In the genomic region with DNA sequence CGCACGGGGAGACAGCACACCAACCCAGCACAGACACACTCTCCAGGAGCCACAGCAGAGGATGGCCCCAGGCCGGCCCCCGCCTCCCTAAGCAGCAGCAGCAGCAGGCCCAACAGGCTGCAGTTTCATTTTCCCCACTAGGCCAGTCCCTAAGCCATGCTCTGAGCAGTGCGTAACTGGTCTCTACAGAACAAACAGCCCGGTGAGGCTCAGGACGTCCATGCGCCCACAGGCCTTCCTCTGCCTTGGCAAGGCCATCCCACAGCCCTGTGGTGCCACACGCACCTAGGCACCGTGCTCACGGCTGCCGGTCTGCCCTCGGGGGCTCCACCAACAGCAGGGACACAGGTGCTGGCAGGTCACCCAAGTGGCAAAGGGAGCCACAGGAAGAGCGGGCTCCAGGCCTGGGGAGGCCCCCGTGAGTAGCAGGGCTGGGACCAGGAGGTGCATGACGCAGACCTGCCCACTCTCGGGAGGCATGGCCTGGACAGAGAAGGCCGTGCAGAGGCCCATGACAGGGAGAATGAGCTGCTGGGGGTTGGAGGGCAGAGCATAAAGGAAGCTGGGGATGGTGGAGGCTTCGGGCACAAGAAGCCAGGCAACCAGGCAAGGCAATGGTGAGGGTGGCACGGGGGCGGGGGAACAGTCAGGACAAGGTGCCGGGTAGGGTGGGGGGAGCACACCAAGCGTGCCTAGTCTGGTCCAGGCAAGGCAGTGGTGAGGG, we compare ENCODE assay signal across 1 cellular context.
TF ChIP-seq lines count a peak whose summit lies in the region.

No MANE protein-coding gene starts in this region.

TF ChIP-seq in WTC11, 78 proteins besides CTCF, POLR2A, EP300 and RAD21 (continued from another document):
- TF ChIP-seq, protein P1, sequence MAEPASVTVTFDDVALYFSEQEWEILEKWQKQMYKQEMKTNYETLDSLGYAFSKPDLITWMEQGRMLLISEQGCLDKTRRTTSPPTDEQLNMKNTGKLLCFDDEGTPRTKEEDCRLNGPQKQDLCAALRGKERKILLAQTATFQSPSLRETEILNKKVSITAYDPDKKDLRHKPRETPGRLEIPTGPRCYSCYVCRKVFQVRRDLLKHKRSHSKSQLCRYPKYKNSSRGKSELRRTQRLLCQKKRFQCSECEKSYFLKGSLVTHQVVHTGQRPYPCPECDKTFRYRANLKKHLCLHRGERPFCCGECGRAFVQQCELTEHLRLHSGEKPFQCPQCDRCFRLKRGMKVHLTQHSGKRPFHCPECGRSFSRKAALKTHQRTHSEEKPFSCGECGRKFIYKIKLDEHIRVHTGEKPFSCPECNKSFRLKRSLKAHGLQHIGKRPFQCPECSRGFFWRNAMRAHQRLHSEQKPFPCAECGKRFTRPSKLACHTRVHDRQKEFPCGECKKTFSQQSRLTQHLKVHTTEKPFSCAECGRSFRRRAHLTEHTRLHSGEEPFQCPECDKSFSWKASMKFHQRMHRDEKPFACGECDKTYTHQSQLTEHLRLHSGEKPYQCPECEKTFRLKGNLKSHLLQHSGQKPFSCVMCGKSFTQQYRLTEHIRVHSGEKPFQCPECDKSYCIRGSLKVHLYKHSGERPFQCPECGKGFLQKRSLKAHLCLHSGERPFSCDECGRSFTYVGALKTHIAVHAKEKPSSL (CRISPR knock-in tag; conservative IDR thresholded peaks at IDR 0.05): no peak
- TF ChIP-seq ZSCAN18 (CRISPR knock-in tag; IDR thresholded peaks at IDR 0.05) (no peak), ZNF671 (CRISPR knock-in tag; IDR thresholded peaks at IDR 0.05) (no peak), ZNF423 (CRISPR knock-in tag; IDR thresholded peaks at IDR 0.05) (no peak), USF1 (CRISPR knock-in tag; IDR thresholded peaks at IDR 0.05) (no peak), CREM (CRISPR knock-in tag; IDR thresholded peaks at IDR 0.05) (no peak), NFATC4 (CRISPR knock-in tag; IDR thresholded peaks at IDR 0.05) (no peak), ATF3 (CRISPR knock-in tag; conservative IDR thresholded peaks at IDR 0.05) (no peak), NR2C2 (CRISPR knock-in tag; IDR thresholded peaks at IDR 0.05) (no peak)
- TF ChIP-seq, protein P2, sequence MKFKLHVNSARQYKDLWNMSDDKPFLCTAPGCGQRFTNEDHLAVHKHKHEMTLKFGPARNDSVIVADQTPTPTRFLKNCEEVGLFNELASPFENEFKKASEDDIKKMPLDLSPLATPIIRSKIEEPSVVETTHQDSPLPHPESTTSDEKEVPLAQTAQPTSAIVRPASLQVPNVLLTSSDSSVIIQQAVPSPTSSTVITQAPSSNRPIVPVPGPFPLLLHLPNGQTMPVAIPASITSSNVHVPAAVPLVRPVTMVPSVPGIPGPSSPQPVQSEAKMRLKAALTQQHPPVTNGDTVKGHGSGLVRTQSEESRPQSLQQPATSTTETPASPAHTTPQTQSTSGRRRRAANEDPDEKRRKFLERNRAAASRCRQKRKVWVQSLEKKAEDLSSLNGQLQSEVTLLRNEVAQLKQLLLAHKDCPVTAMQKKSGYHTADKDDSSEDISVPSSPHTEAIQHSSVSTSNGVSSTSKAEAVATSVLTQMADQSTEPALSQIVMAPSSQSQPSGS (CRISPR knock-in tag; IDR thresholded peaks at IDR 0.05; ENCODE audit: borderline replicate concordance, low read depth): no peak
- TF ChIP-seq, protein P3, sequence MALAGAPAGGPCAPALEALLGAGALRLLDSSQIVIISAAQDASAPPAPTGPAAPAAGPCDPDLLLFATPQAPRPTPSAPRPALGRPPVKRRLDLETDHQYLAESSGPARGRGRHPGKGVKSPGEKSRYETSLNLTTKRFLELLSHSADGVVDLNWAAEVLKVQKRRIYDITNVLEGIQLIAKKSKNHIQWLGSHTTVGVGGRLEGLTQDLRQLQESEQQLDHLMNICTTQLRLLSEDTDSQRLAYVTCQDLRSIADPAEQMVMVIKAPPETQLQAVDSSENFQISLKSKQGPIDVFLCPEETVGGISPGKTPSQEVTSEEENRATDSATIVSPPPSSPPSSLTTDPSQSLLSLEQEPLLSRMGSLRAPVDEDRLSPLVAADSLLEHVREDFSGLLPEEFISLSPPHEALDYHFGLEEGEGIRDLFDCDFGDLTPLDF (CRISPR knock-in tag; IDR thresholded peaks at IDR 0.05): no peak
TF ChIP-seq in WTC11: peak in this region for 0.
